Comparison of ENCODE assay signal across 17 cellular contexts in the genomic region with DNA sequence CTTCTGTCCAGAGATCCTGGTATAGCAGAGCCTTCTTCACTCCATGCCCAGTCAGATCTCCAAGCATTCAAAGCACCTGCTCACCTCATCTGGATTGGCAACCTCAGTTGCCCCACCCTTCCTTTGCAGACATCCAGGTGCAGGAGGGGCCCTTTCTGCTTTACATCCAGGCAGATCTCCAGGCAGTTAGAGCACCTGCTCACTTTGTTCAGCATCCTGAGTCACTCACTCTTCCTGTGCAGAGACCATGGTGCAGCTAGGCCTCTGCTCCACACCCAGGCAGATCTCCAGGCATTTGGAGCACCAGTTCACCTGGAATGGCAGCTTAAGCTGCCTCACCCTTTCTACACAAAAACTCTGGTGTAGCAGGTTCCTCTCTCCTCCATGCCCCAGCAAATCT.
A peak's percentile ranks its signal among the peaks of the same experiment; 100 is the strongest.
DNase-seq lines count a peak whose midpoint lies in the region; ATAC-seq and TF ChIP-seq lines count a peak whose summit lies in the region.
"Had no signal": no experiment of that assay in that cellular context is flagged by ENCODE, and none has a peak within 500 bp of the region (broad histone marks: within the 10 kb centered on the region; RNA-seq: fewer than 3 reads in every experiment).

No MANE protein-coding gene starts in this region.

- H3K9me3 Mint-ChIP-seq in memory B cell = peaks cover 3% of the 10 kb centered on the region
- H3K9me3 Mint-ChIP-seq: activated T-helper 2 cell treated with anti-CD3 and anti-CD28 coated beads, Interferon-gamma antibody, Interleukin-2, Interleukin-4, amounts not matched to agents 10 μg/mL and 5 μg/mL and 100 μg/mL, durations not matched to agents 14 hours and 24 hours and 36 hours; HFFc6; T-helper 1 cell treated with Interleukin-12 subunit alpha and Interleukin-12 subunit beta and Interleukin-4 antibody, amounts not matched to agents 30 μg/mL and 1 μg/mL, for 36 hours had no signal

- peak; percentile 34; the same call in 1 of the 2 replicates for TF ChIP-seq POLR2A in Raji (IDR thresholded peaks at IDR 0.05; ENCODE audit: insufficient read depth, low read depth, low read length)

- H3K36me3 Mint-ChIP-seq in memory B cell = peaks cover 38% of the 10 kb centered on the region
- H3K36me3 Mint-ChIP-seq: activated naive CD8-positive, alpha-beta T cell had no signal

- H3K27me3 Mint-ChIP-seq in memory B cell = no peaks in the 10 kb centered on the region
- H3K27me3 Mint-ChIP-seq: central memory CD8-positive, alpha-beta T cell had no signal

- ATAC-seq in HG03175 (IDR thresholded peaks at IDR 0.05; ENCODE audit: unreplicated experiment) (peak; percentile 8), memory B cell (ENCODE audit: low read depth) (no peak)
- no peak for ATAC-seq in stimulated activated naive CD8-positive, alpha-beta T cell treated with anti-CD3 and anti-CD28 coated beads, Interleukin-15, Interleukin-2, amounts not matched to agents 100 U/mL and 50 U/mL, for 24 hours

- peak overlapping the region; percentile 50 for H3K27ac Mint-ChIP-seq in memory B cell
- H3K27ac Mint-ChIP-seq: activated naive CD8-positive, alpha-beta T cell; activated T-helper 2 cell treated with anti-CD3 and anti-CD28 coated beads, Interferon-gamma antibody, Interleukin-2, Interleukin-4, amounts not matched to agents 10 μg/mL and 5 μg/mL and 100 μg/mL, durations not matched to agents 14 hours and 24 hours and 36 hours; HFFc6; T-helper 1 cell treated with Interleukin-12 subunit alpha and Interleukin-12 subunit beta and Interleukin-4 antibody, amounts not matched to agents 30 μg/mL and 1 μg/mL, for 36 hours had no signal

- DNase-seq in DMS53 (lab: John Stamatoyannopoulos, UW) (peak; percentile 88), memory B cell (ENCODE audit: low spot score in 2 of 2) (no peak), retina (no peak), putamen (ENCODE audit: low spot score) (no peak)
- DNase-seq in stimulated activated naive CD8-positive, alpha-beta T cell treated with anti-CD3 and anti-CD28 coated beads, Interleukin-15, Interleukin-2, amounts not matched to agents 100 U/mL and 50 U/mL, for 24 hours = no peak
- DNase-seq: activated CD8-positive, alpha-beta memory T cell treated with anti-CD3 and anti-CD28 coated beads, Interleukin-2, amount 50 U/mL, for 4 hours; GF-D8; NCI-H1105 treated with DMSO at 0.1 percent for 48 hours; posterior cingulate gyrus had no signal

- peak overlapping the region; percentile 5 for H3K4me3 Mint-ChIP-seq in memory B cell
- H3K4me3 Mint-ChIP-seq: activated naive CD8-positive, alpha-beta T cell; CD14-positive monocyte; central memory CD8-positive, alpha-beta T cell; HFFc6; T-helper 1 cell treated with Interleukin-12 subunit alpha and Interleukin-12 subunit beta and Interleukin-4 antibody, amounts not matched to agents 30 μg/mL and 1 μg/mL, for 36 hours had no signal

- peaks cover 31% of the 10 kb centered on the region for H3K4me1 Mint-ChIP-seq in memory B cell
- H3K4me1 Mint-ChIP-seq: CD14-positive monocyte; central memory CD8-positive, alpha-beta T cell had no signal
